9 cellular contexts compared by ENCODE assay signal in the genomic region with DNA sequence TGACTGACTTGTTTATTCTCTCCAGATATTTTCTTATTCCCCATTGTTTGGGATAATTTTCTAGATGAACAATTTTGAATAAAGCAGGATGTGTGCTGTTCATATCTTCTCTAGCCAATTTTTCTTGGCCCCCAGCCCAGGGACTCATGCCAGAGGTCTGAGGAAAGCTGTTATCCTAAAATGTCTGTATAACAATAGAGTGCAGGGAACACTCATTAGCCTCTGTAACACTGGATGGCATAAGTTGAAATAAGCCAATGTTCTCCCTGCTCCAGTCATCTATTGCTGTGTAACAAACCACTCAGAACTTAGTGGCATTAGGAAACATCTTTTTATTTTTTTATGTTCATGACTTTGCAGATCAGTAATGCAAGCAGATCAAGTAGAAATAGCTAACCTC.
DNase-seq lines count a peak whose midpoint lies in the region; ATAC-seq and TF ChIP-seq lines count a peak whose summit lies in the region.
"Had no signal": no experiment of that assay in that cellular context is flagged by ENCODE, and none has a peak within 500 bp of the region (broad histone marks: within the 10 kb centered on the region; RNA-seq: fewer than 3 reads in every experiment).

No MANE protein-coding gene starts in this region.

- H3K4me3 ChIP-seq in BE2C (ENCODE audit: low read depth, low read length) (no peak overlapping the region), body of pancreas (no peak overlapping the region)

- DNase-seq in BE2C: peak; percentile 87
- peak; percentile 71 for DNase-seq in NCI-H2029 treated with DMSO at 0.1 percent for 48 hours (lab: John Stamatoyannopoulos, UW)
- peak; percentile 18 to 58 (median 36) for DNase-seq in body of pancreas
- peak; percentile 84 for DNase-seq in kidney tubule cell (ENCODE audit: low spot score)
- no peak for DNase-seq in NCI-H526 (lab: John Stamatoyannopoulos, UW)
- DNase-seq in COLO829 (ENCODE audit: low spot score): no peak
- no peak for DNase-seq in GM19240 (ENCODE audit: insufficient read length, low spot score)
- DNase-seq: GF-D8 had no signal

- TF ChIP-seq CTCF in BE2C (IDR thresholded peaks at IDR 0.05; ENCODE audit: low read depth, low read length) (no peak), body of pancreas (IDR thresholded peaks at IDR 0.05) (no peak)

- TF ChIP-seq POLR2A in body of pancreas (IDR thresholded peaks at IDR 0.05): no peak

- H3K27ac ChIP-seq in body of pancreas: no peak overlapping the region

- H3K27me3 ChIP-seq in BE2C: no peaks in the 10 kb centered on the region
- no peaks in the 10 kb centered on the region for H3K27me3 ChIP-seq in body of pancreas

- ATAC-seq in body of pancreas (peak; percentile 21), HG02763 (IDR thresholded peaks at IDR 0.05; ENCODE audit: unreplicated experiment) (no peak)

- intact Hi-C loops in body of pancreas (cut with DNase I): no loop called here

- H3K9me3 ChIP-seq in BE2C: peaks cover 6% of the 10 kb centered on the region
- H3K9me3 ChIP-seq in body of pancreas: peaks cover 0 to 20% (median 0%) of the 10 kb centered on the region in 3 donors

- H3K4me1 ChIP-seq in BE2C (no peaks in the 10 kb centered on the region; the same call in 1 of the 2 replicates), body of pancreas (no peaks in the 10 kb centered on the region)

- H3K36me3 ChIP-seq in BE2C (no peaks in the 10 kb centered on the region), body of pancreas (replicated peaks in 1 of 2; ENCODE audit: insufficient read depth in 1 of 2, low read depth in 2 of 2) (no peaks in the 10 kb centered on the region)

Comparison
In these comparisons a context has a peak if more than half of its experiments do, and no peak if none do; other contexts are left out.
1. DNase-seq: peak in BE2C (single experiment), NCI-H2029 treated with DMSO at 0.1 percent for 48 hours (single experiment), body of pancreas (4 of 4) and kidney tubule cell (single experiment); none in NCI-H526 (0 of 2), COLO829 (single experiment) and GM19240 (single experiment).